8 cellular contexts compared by ENCODE assay signal in the genomic region with DNA sequence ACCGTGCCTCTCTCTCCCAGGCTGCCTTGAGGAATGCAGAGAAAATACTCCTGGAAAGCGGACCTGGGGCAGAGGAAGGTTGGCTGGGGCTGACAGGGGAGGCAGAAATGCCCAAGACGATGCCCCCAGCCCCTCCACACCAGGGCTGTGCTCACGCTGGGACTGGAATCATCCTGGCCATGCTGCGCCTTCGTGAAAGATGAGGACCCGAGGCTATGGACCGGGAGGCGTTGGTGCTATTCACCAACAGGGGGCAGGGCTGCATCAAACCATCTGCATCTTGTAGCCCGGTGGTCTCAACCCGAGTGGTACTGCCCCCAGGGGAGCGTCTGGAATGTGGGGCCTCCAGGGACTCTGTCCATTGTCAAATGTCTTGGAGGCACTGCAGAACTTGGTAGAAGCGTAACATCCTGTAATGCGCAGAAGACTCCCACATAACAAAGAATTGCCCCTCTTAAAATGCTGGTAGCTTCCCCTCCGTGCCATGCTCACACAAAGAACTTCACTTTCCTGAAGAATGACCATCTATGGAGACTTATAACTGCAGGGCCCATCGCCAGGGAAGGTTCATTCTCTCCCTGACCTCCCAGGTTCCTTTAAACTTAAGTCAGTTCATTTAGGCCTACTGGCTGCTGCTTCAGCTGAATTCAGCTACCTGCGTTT.
A peak's percentile ranks its signal among the peaks of the same experiment; 100 is the strongest.
DNase-seq lines count a peak whose midpoint lies in the region; ATAC-seq and TF ChIP-seq lines count a peak whose summit lies in the region.

No MANE protein-coding gene starts in this region.

- no peaks in the 10 kb centered on the region for H3K36me3 Mint-ChIP-seq in T-helper 2 cell treated with Interferon-gamma antibody and Interleukin-4, amounts not matched to agents 5 μg/mL and 100 μg/mL, for 36 hours (ENCODE audit: low read depth)

- H3K4me1 Mint-ChIP-seq in T-helper 2 cell treated with Interferon-gamma antibody and Interleukin-4, amounts not matched to agents 5 μg/mL and 100 μg/mL, for 36 hours (ENCODE audit: low read depth) = no peaks in the 10 kb centered on the region

- peaks cover 5% of the 10 kb centered on the region for H3K27me3 Mint-ChIP-seq in T-helper 2 cell treated with Interferon-gamma antibody and Interleukin-4, amounts not matched to agents 5 μg/mL and 100 μg/mL, for 36 hours (ENCODE audit: low read depth)

- TF ChIP-seq CTCF in AG09309 (IDR thresholded peaks at IDR 0.05; ENCODE audit: control insufficient read depth, insufficient read depth, low read depth, low read length, missing control alignments) = peak; percentile 26
- TF ChIP-seq CTCF in GM12875 (IDR thresholded peaks at IDR 0.05; ENCODE audit: borderline replicate concordance, insufficient read depth, low read depth, low read length) = peak; percentile 71

- H3K27ac Mint-ChIP-seq in T-helper 2 cell treated with Interferon-gamma antibody and Interleukin-4, amounts not matched to agents 5 μg/mL and 100 μg/mL, for 36 hours = no peak overlapping the region

- DNase-seq in AG09309 (ENCODE audit: low read depth) = no peak
- peak; percentile 68 for DNase-seq in iPS DF 19.7 (ENCODE audit: low read depth, low spot score)
- DNase-seq in DMS114 treated with DMSO at 0.1 percent for 48 hours (lab: John Stamatoyannopoulos, UW; ENCODE audit: unreplicated experiment) = no peak
- DNase-seq in T-helper 2 cell treated with Interferon-gamma antibody and Interleukin-4, amounts not matched to agents 5 μg/mL and 100 μg/mL, for 36 hours (ENCODE audit: low spot score) = no peak

- H3K4me3 ChIP-seq in AG09309 (ENCODE audit: control insufficient read depth, low read depth, low read length) (no peak overlapping the region), GM12875 (ENCODE audit: low read depth, low read length) (no peak overlapping the region)

- no peak overlapping the region for H3K4me3 Mint-ChIP-seq in T-helper 2 cell treated with Interferon-gamma antibody and Interleukin-4, amounts not matched to agents 5 μg/mL and 100 μg/mL, for 36 hours

- ATAC-seq in SK-N-SH treated with all-trans-retinoic acid at 6 μM for 48 hours (peak; percentile 68), GM18520 (IDR thresholded peaks at IDR 0.05; ENCODE audit: unreplicated experiment) (no peak), GM21360 (IDR thresholded peaks at IDR 0.05; ENCODE audit: unreplicated experiment) (no peak)

- no peaks in the 10 kb centered on the region for H3K9me3 Mint-ChIP-seq in T-helper 2 cell treated with Interferon-gamma antibody and Interleukin-4, amounts not matched to agents 5 μg/mL and 100 μg/mL, for 36 hours

TF ChIP-seq in SK-N-SH treated with all-trans-retinoic acid at 6 μM for 48 hours, 23 proteins besides CTCF, POLR2A, EP300 and RAD21:
- TF ChIP-seq TOX (CRISPR knock-in tag; IDR thresholded peaks at IDR 0.05; ENCODE audit: borderline replicate concordance) = no peak
- TF ChIP-seq ZNF70 (CRISPR knock-in tag; IDR thresholded peaks at IDR 0.05) = no peak
TF ChIP-seq in SK-N-SH treated with all-trans-retinoic acid at 6 μM for 48 hours: peak in this region for 0.
